Comparison of ENCODE assay signal across 1 cellular context in genomic region chr19:48715276-48715675, GRCh38.
TF ChIP-seq lines count a peak whose summit lies in the region.

No MANE protein-coding gene starts in this region.

TF ChIP-seq in GM23338, 12 proteins besides CTCF, POLR2A, EP300 and RAD21 (continued from another document):
- no peak for TF ChIP-seq ZNF462 (CRISPR knock-in tag; IDR thresholded peaks at IDR 0.05)
